11 cellular contexts compared by ENCODE assay signal in genomic region chr1:165712764-165713163, GRCh38.
"Had no signal": no experiment of that assay in that cellular context is flagged by ENCODE, and none has a peak within 500 bp of the region (broad histone marks: within the 10 kb centered on the region; RNA-seq: fewer than 3 reads in every experiment).

No MANE protein-coding gene starts in this region.

- FAIRE-seq: H1, H54 had no signal

- ATAC-seq: GM23338, HCT116 had no signal

- H3K27ac ChIP-seq: GM23248 had no signal

- H3K9me3 Mint-ChIP-seq: GM23338, H9 had no signal

- H3K27ac Mint-ChIP-seq: GM23338, H9, HFFc6 had no signal

- H3K36me3 ChIP-seq: HAP-1 had no signal

- H3K9me3 ChIP-seq: HAP-1 had no signal

- H3K9ac ChIP-seq: GM23248 had no signal

- H3K4me3 ChIP-seq: GM23248, GM23338, HAP-1 had no signal

- H2AFZ ChIP-seq: GM23248, GM23338 had no signal

- H3K4me1 ChIP-seq: HAP-1 had no signal

- DNase-seq: GM23248, GOT3, H7, H9, HCEC 1CT, HFFc6 had no signal

- H3K4me3 Mint-ChIP-seq: GM23338, H9, HFFc6 had no signal

- H3K4me2 ChIP-seq: GM23338 had no signal
